ENCODE assay signal across 21 cellular contexts in genomic region chr9:76135902-76136301, GRCh38.
A peak's percentile ranks its signal among the peaks of the same experiment; 100 is the strongest.
DNase-seq lines count a peak whose midpoint lies in the region; ATAC-seq, FAIRE-seq and TF ChIP-seq lines count a peak whose summit lies in the region.
"Had no signal": no experiment of that assay in that cellular context is flagged by ENCODE, and none has a peak within 500 bp of the region (broad histone marks: within the 10 kb centered on the region; RNA-seq: fewer than 3 reads in every experiment).

No MANE protein-coding gene starts in this region.

- peaks cover 36% of the 10 kb centered on the region for H3K4me1 Mint-ChIP-seq in nephron
- H3K4me1 Mint-ChIP-seq: activated B cell treated with CpG ODN at 0.5 μM for 24 hours, neural progenitor cell had no signal

- no peaks in the 10 kb centered on the region for H3K9me3 Mint-ChIP-seq in nephron
- H3K9me3 Mint-ChIP-seq: activated B cell treated with CpG ODN at 0.5 μM for 24 hours; activated T-cell treated with anti-CD3 and anti-CD28 coated beads, Interleukin-2, amount 50 U/mL, for 72 hours; neural progenitor cell had no signal

- peak overlapping the region in 2 of 3 experiments; percentile 43 to 53 for H3K27ac Mint-ChIP-seq in nephron
- H3K27ac Mint-ChIP-seq: activated B cell treated with CpG ODN at 0.5 μM for 24 hours; activated T-cell treated with anti-CD3 and anti-CD28 coated beads, Interleukin-2, amount 50 U/mL, for 72 hours; neural progenitor cell; type B pancreatic cell had no signal

- no peak for ATAC-seq in GM21367 (IDR thresholded peaks at IDR 0.05; ENCODE audit: unreplicated experiment)
- ATAC-seq: activated T-cell treated with anti-CD3 and anti-CD28 coated beads, Interleukin-2, amount 50 U/mL, for 72 hours had no signal

- H3K36me3 Mint-ChIP-seq in nephron (ENCODE audit: low read depth) = no peaks in the 10 kb centered on the region

- H3K27me3 Mint-ChIP-seq in nephron (ENCODE audit: low read depth) = peaks cover 11% of the 10 kb centered on the region
- H3K27me3 Mint-ChIP-seq: type B pancreatic cell had no signal

- peak; percentile 59 for FAIRE-seq in endometrium (lab: Jason Lieb, UNC)
- FAIRE-seq: frontal cortex, GM12891 had no signal

- DNase-seq in DMS53 treated with DMSO at 0.1 percent for 48 hours (lab: John Stamatoyannopoulos, UW; ENCODE audit: unreplicated experiment) (peak; percentile 31), NCI-H187 treated with DMSO at 0.1 percent for 48 hours (lab: John Stamatoyannopoulos, UW) (peak; percentile 2), GDM1 (lab: John Stamatoyannopoulos, UW) (no peak), NCI-H2107 (lab: John Stamatoyannopoulos, UW) (no peak)
- DNase-seq: activated B cell treated with CpG ODN at 0.5 μM for 24 hours; activated naive CD4-positive, alpha-beta T cell treated with Interleukin-2 at 50 U/mL for 16 hours; activated T-cell treated with anti-CD3 and anti-CD28 coated beads, Interleukin-2, amount 50 U/mL, for 72 hours; C1 segment of cervical spinal cord; EL; GOT3; NCI-H1048; NCI-H526 treated with DMSO at 0.1 percent for 48 hours; SJCRH30; stimulated activated CD4-positive, alpha-beta T cell treated with anti-CD3 and anti-CD28 coated beads, Interleukin-2, amount 100 ng/mL, for 48 hours had no signal

- TF ChIP-seq CTCF in nephron (IDR thresholded peaks at IDR 0.05; ENCODE audit: unreplicated experiment in 3 of 3) = no peak

- H3K4me3 Mint-ChIP-seq in nephron = peak overlapping the region in 1 of 3 experiments; percentile 13
- H3K4me3 Mint-ChIP-seq: activated B cell treated with CpG ODN at 0.5 μM for 24 hours; activated T-cell treated with anti-CD3 and anti-CD28 coated beads, Interleukin-2, amount 50 U/mL, for 72 hours; neural progenitor cell; type B pancreatic cell had no signal

Comparison
In these comparisons a context has a peak if more than half of its experiments do, and no peak if none do; other contexts are left out.
1. DNase-seq: peak in DMS53 treated with DMSO at 0.1 percent for 48 hours (single experiment) and NCI-H187 treated with DMSO at 0.1 percent for 48 hours (single experiment); none in GDM1 (single experiment) and NCI-H2107 (single experiment).